18 cellular contexts compared by ENCODE assay signal in genomic region chr1:229363723-229364122, GRCh38.
"Had no signal": no experiment of that assay in that cellular context is flagged by ENCODE, and none has a peak within 500 bp of the region (broad histone marks: within the 10 kb centered on the region; RNA-seq: fewer than 3 reads in every experiment).

No MANE protein-coding gene starts in this region.

- H3K4me1 Mint-ChIP-seq: activated B cell treated with CpG ODN at 0.5 μM for 24 hours; activated naive CD4-positive, alpha-beta T cell treated with anti-CD3 and anti-CD28 coated beads, Interleukin-2, amount 50 U/mL, for 24 hours had no signal

- H3K9me3 Mint-ChIP-seq: activated CD8-positive, alpha-beta T cell treated with anti-CD3 and anti-CD28 coated beads for 36 hours; activated naive CD4-positive, alpha-beta T cell treated with anti-CD3 and anti-CD28 coated beads, Interleukin-2, amount 50 U/mL, for 24 hours; effector memory CD8-positive, alpha-beta T cell had no signal

- H3K27ac Mint-ChIP-seq: activated B cell treated with CpG ODN at 0.5 μM for 24 hours; activated CD8-positive, alpha-beta T cell treated with anti-CD3 and anti-CD28 coated beads for 36 hours; activated naive CD4-positive, alpha-beta T cell treated with anti-CD3 and anti-CD28 coated beads, Interleukin-2, amount 50 U/mL, for 24 hours; effector memory CD8-positive, alpha-beta T cell; nephron; progenitor cell of endocrine pancreas had no signal

- H3K4me3 Mint-ChIP-seq: activated B cell treated with CpG ODN at 0.5 μM for 24 hours; activated CD8-positive, alpha-beta T cell treated with anti-CD3 and anti-CD28 coated beads for 36 hours; activated naive CD4-positive, alpha-beta T cell treated with anti-CD3 and anti-CD28 coated beads, Interleukin-2, amount 50 U/mL, for 24 hours; effector memory CD8-positive, alpha-beta T cell; nephron had no signal

- H3K36me3 Mint-ChIP-seq: activated naive CD4-positive, alpha-beta T cell treated with anti-CD3 and anti-CD28 coated beads, Interleukin-2, amount 50 U/mL, for 24 hours had no signal

- ATAC-seq: activated CD8-positive, alpha-beta T cell treated with anti-CD3 and anti-CD28 coated beads for 36 hours; body of pancreas; effector memory CD8-positive, alpha-beta T cell had no signal

- DNase-seq: activated B cell treated with CpG ODN at 0.5 μM for 24 hours; activated CD4-positive, alpha-beta T cell treated with anti-CD3 and anti-CD28 coated beads for 48 hours; activated CD8-positive, alpha-beta T cell treated with anti-CD3 and anti-CD28 coated beads for 36 hours; activated effector memory CD4-positive, alpha-beta T cell treated with anti-CD3 and anti-CD28 coated beads, Interleukin-2, amount 50 U/mL, for 16 hours; activated T-cell treated with anti-CD3 and anti-CD28 coated beads, Interleukin-2, amount 50 U/mL, for 48 hours; adrenal gland; body of pancreas; effector memory CD8-positive, alpha-beta T cell; foreskin melanocyte; occipital lobe; stimulated activated CD4-positive, alpha-beta T cell treated with anti-CD3 and anti-CD28 coated beads, Interleukin-15, amount 100 ng/mL, for 24 hours; stimulated activated CD4-positive, alpha-beta T cell treated with anti-CD3 and anti-CD28 coated beads, Interleukin-4, amount 100 ng/mL, for 1 hour; stimulated activated naive CD4-positive, alpha-beta T cell; SW 1271; upper lobe of left lung had no signal
